Comparison of ENCODE assay signal across 1 cellular context in genomic region chr2:27264753-27265535, GRCh38.
TF ChIP-seq lines count a peak whose summit lies in the region.

No MANE protein-coding gene starts in this region.

TF ChIP-seq in HepG2, 621 proteins besides CTCF, POLR2A, EP300 and RAD21 (continued from another document and continues in another):
- TF ChIP-seq HIC2 (CRISPR knock-in tag; IDR thresholded peaks at IDR 0.05; ENCODE audit: low read depth) (peak; percentile 94), MBD4 (IDR thresholded peaks at IDR 0.05; ENCODE audit: borderline replicate concordance, low read length) (no peak), HOXA5 (CRISPR knock-in tag; IDR thresholded peaks at IDR 0.05) (peak; percentile 72; the same call in 1 of the 2 replicates), DMTF1 (CRISPR knock-in tag; IDR thresholded peaks at IDR 0.05) (no peak), PAF1 (CRISPR knock-in tag; IDR thresholded peaks at IDR 0.05) (no peak), STAG1 (CRISPR knock-in tag; IDR thresholded peaks at IDR 0.05) (peak; percentile 64), ARID5B (CRISPR knock-in tag; IDR thresholded peaks at IDR 0.05) (peak; percentile 76), GRHL1 (CRISPR knock-in tag; conservative IDR thresholded peaks at IDR 0.05) (no peak), FOSL1 (CRISPR knock-in tag; IDR thresholded peaks at IDR 0.05; ENCODE audit: borderline replicate concordance) (peak; percentile 27; the same call in 1 of the 2 replicates), MED8 (CRISPR knock-in tag; IDR thresholded peaks at IDR 0.05; ENCODE audit: insufficient replicate concordance) (no peak), ZNF580 (CRISPR knock-in tag; IDR thresholded peaks at IDR 0.05; ENCODE audit: borderline replicate concordance, low read depth) (peak; percentile 58; the same call in 1 of the 2 replicates), GPN1 (CRISPR knock-in tag; IDR thresholded peaks at IDR 0.05; ENCODE audit: borderline replicate concordance) (no peak), ZNF572 (CRISPR knock-in tag; IDR thresholded peaks at IDR 0.05) (no peak), NCOA2 (CRISPR knock-in tag; IDR thresholded peaks at IDR 0.05) (0 out of 2 replicates have a peak, but pooled peaks have one; percentile 25), HDAC1 (CRISPR knock-in tag; IDR thresholded peaks at IDR 0.05) (peak; percentile 54), SPEN (CRISPR knock-in tag; IDR thresholded peaks at IDR 0.05; ENCODE audit: low read depth) (no peak), SRSF1 (optimal IDR thresholded peaks at IDR 0.05; ENCODE audit: low read depth, low read length) (no peak), KMT2B (CRISPR knock-in tag; IDR thresholded peaks at IDR 0.05) (peak; percentile 57; the same call in 1 of the 2 replicates), HMG20A (CRISPR knock-in tag; IDR thresholded peaks at IDR 0.05; ENCODE audit: borderline replicate concordance) (no peak), HMGXB4 (CRISPR knock-in tag; IDR thresholded peaks at IDR 0.05; ENCODE audit: borderline replicate concordance in 1 of 2, low read depth in 1 of 2) (peak; percentile 86 to 95), ARID4A (CRISPR knock-in tag; IDR thresholded peaks at IDR 0.05; ENCODE audit: borderline replicate concordance) (peak; percentile 72; the same call in 1 of the 2 replicates), ZNF235 (CRISPR knock-in tag; IDR thresholded peaks at IDR 0.05; ENCODE audit: borderline replicate concordance) (no peak), ATM (IDR thresholded peaks at IDR 0.05; ENCODE audit: borderline replicate concordance) (no peak), PITX1 (CRISPR knock-in tag; IDR thresholded peaks at IDR 0.05) (no peak), KDM2A (CRISPR knock-in tag; IDR thresholded peaks at IDR 0.05; ENCODE audit: borderline replicate concordance, low read depth) (peak; percentile 92), SMAD1 (CRISPR knock-in tag; IDR thresholded peaks at IDR 0.05; ENCODE audit: borderline replicate concordance, low read depth) (peak; percentile 74; the same call in 1 of the 2 replicates), ZNF597 (CRISPR knock-in tag; IDR thresholded peaks at IDR 0.05) (no peak), HNF4A (CRISPR knock-in tag; IDR thresholded peaks at IDR 0.05) (no peak), ZNF557 (CRISPR knock-in tag; IDR thresholded peaks at IDR 0.05) (no peak), FOXA3 (CRISPR knock-in tag; IDR thresholded peaks at IDR 0.05) (peak; percentile 63), ZNF7 (CRISPR knock-in tag; IDR thresholded peaks at IDR 0.05) (no peak), ZNF18 (CRISPR knock-in tag; IDR thresholded peaks at IDR 0.05; ENCODE audit: insufficient replicate concordance) (peak; percentile 25), ATF7-NPFF (CRISPR knock-in tag; IDR thresholded peaks at IDR 0.05; ENCODE audit: low read depth) (no peak; the same call in 1 of the 2 replicates), ZSCAN20 (CRISPR knock-in tag; IDR thresholded peaks at IDR 0.05; ENCODE audit: borderline replicate concordance) (peak; percentile 37; the same call in 1 of the 2 replicates), AGO1 (IDR thresholded peaks at IDR 0.05; ENCODE audit: low read depth, low read length, poor library complexity, severe bottlenecking) (peak; percentile 73), IKZF4 (CRISPR knock-in tag; IDR thresholded peaks at IDR 0.05; ENCODE audit: borderline replicate concordance, low read depth, not compliant biosample characterization) (peak; percentile 60), TAF15 (IDR thresholded peaks at IDR 0.05; ENCODE audit: low read depth, low read length, poor library complexity, severe bottlenecking) (peak; percentile 79), CENPBD1 (CRISPR knock-in tag; IDR thresholded peaks at IDR 0.05; ENCODE audit: borderline replicate concordance, low read depth) (no peak), ZFP1 (CRISPR knock-in tag; IDR thresholded peaks at IDR 0.05) (no peak), MIXL1 (CRISPR knock-in tag; IDR thresholded peaks at IDR 0.05) (no peak), ZNF274 (CRISPR knock-in tag; IDR thresholded peaks at IDR 0.05) (peak; percentile 93)
